15 cellular contexts compared by ENCODE assay signal in genomic region chr12:57727758-57728395, GRCh38. TPM values are rescaled to one million over a fixed set of nuclear protein-coding genes. Genes with fewer than 3 reads are reported as not detected.
A peak's percentile ranks its signal among the peaks of the same experiment; 100 is the strongest.
DNase-seq lines count a peak whose midpoint lies in the region; ATAC-seq, FAIRE-seq and TF ChIP-seq lines count a peak whose summit lies in the region.
"Had no signal": no experiment of that assay in that cellular context is flagged by ENCODE, and none has a peak within 500 bp of the region (broad histone marks: within the 10 kb centered on the region; RNA-seq: fewer than 3 reads in every experiment).

No MANE protein-coding gene starts in this region.

- no peak overlapping the region for H3K4ac ChIP-seq in H1 (replicated peaks; ENCODE audit: insufficient read length, low read depth, low read length)

- peaks cover 3% of the 10 kb centered on the region for H3K9me3 Mint-ChIP-seq in nephron progenitor cell
- H3K9me3 Mint-ChIP-seq: activated naive CD8-positive, alpha-beta T cell treated with anti-CD3 and anti-CD28 coated beads, Interleukin-2, amount 10 ng/mL, durations not matched to agents 7 days and 5 days; CD8-positive, alpha-beta memory T cell had no signal

- no peak overlapping the region for H3K9ac ChIP-seq in HCT116 (ENCODE audit: low read length)
- no peak overlapping the region for H3K9ac ChIP-seq in H1 (replicated peaks in 1 of 4; ENCODE audit: extremely low read depth in 1 of 4, low read depth in 3 of 4, low read length in 3 of 4)

- H3K79me2 ChIP-seq in HCT116 (ENCODE audit: insufficient read depth, low read length) (no peaks in the 10 kb centered on the region), H1 (ENCODE audit: control insufficient read depth in 1 of 2, insufficient read depth in 2 of 2, low read length in 2 of 2) (no peaks in the 10 kb centered on the region)

- no peak overlapping the region for H2BK5ac ChIP-seq in H1 (ENCODE audit: low read depth, low read length)

- H3K27ac Mint-ChIP-seq in nephron progenitor cell = no peak overlapping the region
- H3K27ac Mint-ChIP-seq: activated naive CD8-positive, alpha-beta T cell treated with anti-CD3 and anti-CD28 coated beads, Interleukin-2, amount 10 ng/mL, durations not matched to agents 7 days and 5 days had no signal

- H3K4me1 ChIP-seq in HCT116 (ENCODE audit: control insufficient read depth in 1 of 2, insufficient read depth in 2 of 2, low read length in 2 of 2) (peaks cover 7 to 18% of the 10 kb centered on the region in 2 experiments; a peak in 3 of 4 replicates), H1 (replicated peaks in 1 of 4; ENCODE audit: control insufficient read depth in 3 of 4, insufficient read depth in 4 of 4, low read length in 3 of 4) (peaks cover 0 to 20% (median 13%) of the 10 kb centered on the region in 4 experiments; a peak in 5 of 7 replicates)

- no peak overlapping the region; the same call in 1 of the 2 replicates for H3K27ac ChIP-seq in HCT116 (ENCODE audit: low read depth, low read length)
- no peak overlapping the region for H3K27ac ChIP-seq in H1 (ENCODE audit: low read depth, low read length)
- H3K27ac ChIP-seq: psoas muscle had no signal

- H3K56ac ChIP-seq in H1 (replicated peaks; ENCODE audit: insufficient read length, low read depth, low read length) = no peak overlapping the region

- intact Hi-C loops in HCT116 (cut with micrococcal nuclease) = loop anchor here (2.0 kb wide), 1 partner anchor 15 kb away; no protein-coding TSS in a partner anchor

- no peak overlapping the region for H3K18ac ChIP-seq in H1 (ENCODE audit: extremely low read depth, low read length)

- POLR2A ChIA-PET in HCT116 (lab: Charles Lee) = no interaction called here
- POLR2A ChIA-PET in H1 (lab: Charles Lee; ENCODE audit: partially characterized antibody) = interaction anchor here (0.7 to 7.4 kb wide), 7 partner anchors 9 to 95 kb away, joined by 3 to 59 read pairs (median 4); partner anchors contain the start of genes AGAP2, B4GALNT1, EEF1AKMT3 and METTL1

- no peak overlapping the region for H2BK15ac ChIP-seq in H1 (ENCODE audit: low read length)

- WGBS in H1 (ENCODE audit: extremely low coverage in 1 of 2, insufficient coverage in 1 of 2, insufficient read length in 1 of 2, insufficient replicate concordance in 2 of 2, low coverage in 1 of 2, low lambda C conversion rate in 2 of 2, missing lambda C conversion rate in 1 of 2), 2 experiments = 39% methylated on average over 19 of the region's 21 CpGs; no CpG with 5 or more reads in 1 of the 2 experiments

- TF ChIP-seq POLR2A in HCT116 (IDR thresholded peaks at IDR 0.05; ENCODE audit: borderline replicate concordance, extremely low read depth, insufficient read depth, insufficient read length) (no peak), H1 (IDR thresholded peaks at IDR 0.05; ENCODE audit: control extremely low read depth in 1 of 2, low read depth in 2 of 2, low read length in 2 of 2) (no peak)

- H2AFZ ChIP-seq in HCT116 (ENCODE audit: low read depth, low read length, poor library complexity, severe bottlenecking) = no peak overlapping the region
- H2AFZ ChIP-seq in H1 (ENCODE audit: low read length) = no peak overlapping the region

- peak overlapping the region; percentile 39 for H3K4me3 Mint-ChIP-seq in nephron progenitor cell
- H3K4me3 Mint-ChIP-seq: activated naive CD8-positive, alpha-beta T cell treated with anti-CD3 and anti-CD28 coated beads, Interleukin-2, amount 10 ng/mL, durations not matched to agents 7 days and 5 days had no signal

- BruUV-seq in HCT116 (replicated peaks; lab: Mats Ljungman, UMichigan) = no TSS peak

- no peak for TF ChIP-seq RAD21 in HCT116 (IDR thresholded peaks at IDR 0.05; ENCODE audit: low read depth)
- no peak for TF ChIP-seq RAD21 in H1 (IDR thresholded peaks at IDR 0.05 in 1 of 2, conservative IDR thresholded peaks at IDR 0.05 in 1 of 2; ENCODE audit: low read depth in 2 of 2, low read length in 2 of 2)

- H4K8ac ChIP-seq in H1 (ENCODE audit: extremely low read depth, insufficient read depth, low read length) = no peak overlapping the region

- TF ChIP-seq CTCF in HCT116 (IDR thresholded peaks at IDR 0.05 in 2 of 3, conservative IDR thresholded peaks at IDR 0.05 in 1 of 3; ENCODE audit: borderline replicate concordance in 1 of 3, insufficient read depth in 1 of 3, low read depth in 2 of 3, low read length in 2 of 3) = no peak
- no peak for TF ChIP-seq CTCF in H1 (IDR thresholded peaks at IDR 0.05; ENCODE audit: control extremely low read depth in 1 of 3, insufficient read depth in 1 of 3, low read depth in 1 of 3, low read length in 3 of 3)
- TF ChIP-seq CTCF in nephron progenitor cell (IDR thresholded peaks at IDR 0.05) = no peak

- no peak overlapping the region for H2BK12ac ChIP-seq in H1 (ENCODE audit: low read depth, low read length)

- no peaks in the 10 kb centered on the region for H3K79me1 ChIP-seq in H1 (ENCODE audit: low read depth, low read length)

- peaks cover 100% of the 10 kb centered on the region for H3K27me3 Mint-ChIP-seq in nephron progenitor cell (ENCODE audit: low read depth, poor library complexity)
- H3K27me3 Mint-ChIP-seq: activated naive CD8-positive, alpha-beta T cell treated with anti-CD3 and anti-CD28 coated beads, Interleukin-2, amount 10 ng/mL, durations not matched to agents 7 days and 5 days had no signal

- H3K14ac ChIP-seq in H1 (ENCODE audit: insufficient read length) = no peak overlapping the region

- in situ Hi-C loops in Caki2 (cut with HindIII; ENCODE audit: low pct_unique_long_range_greater_than_20kb, low sequenced_read_pairs) = no loop called here

- H3K36me3 ChIP-seq in HCT116 (ENCODE audit: control insufficient read depth in 1 of 2, insufficient read depth in 2 of 2, low read length in 2 of 2) (peaks cover 4 to 13% of the 10 kb centered on the region in 2 experiments; a peak in 3 of 4 replicates), H1 (ENCODE audit: control insufficient read depth in 2 of 4, insufficient read depth in 4 of 4, low read length in 3 of 4) (no peaks in the 10 kb centered on the region)

- ATAC-seq in HCT116 (no peak), HG02678 (IDR thresholded peaks at IDR 0.05; ENCODE audit: unreplicated experiment) (no peak)

- no peak overlapping the region for H3K23ac ChIP-seq in H1 (ENCODE audit: insufficient read length)

- H3K23me2 ChIP-seq in H1 (ENCODE audit: low read depth, low read length) = peaks cover 12% of the 10 kb centered on the region; the same call in 1 of the 2 replicates

- no peak overlapping the region for H2BK20ac ChIP-seq in H1 (ENCODE audit: low read length)

- H4K20me1 ChIP-seq in HCT116 (ENCODE audit: insufficient read depth) (no peaks in the 10 kb centered on the region), H1 (replicated peaks in 1 of 2; ENCODE audit: control insufficient read depth in 1 of 2, insufficient read depth in 2 of 2, low read length in 2 of 2) (peaks cover 2 to 7% of the 10 kb centered on the region in 2 experiments)

- no peak for TF ChIP-seq EP300 in H1 (IDR thresholded peaks at IDR 0.05; ENCODE audit: borderline replicate concordance in 1 of 2, low read depth in 2 of 2, low read length in 2 of 2)

- DNase-seq in Caki2 (ENCODE audit: low read depth) (peak; percentile 58), HCT116 (ENCODE audit: low read depth, low spot score) (no peak), H1 (ENCODE audit: low read depth in 1 of 2, low spot score in 2 of 2) (no peak), nephron progenitor cell (peak; percentile 71), nucleus accumbens (lab: John Stamatoyannopoulos, UW) (no peak), anterior cingulate cortex (lab: John Stamatoyannopoulos, UW) (no peak), superior temporal gyrus (ENCODE audit: extremely low spot score) (no peak)
- DNase-seq: activated naive CD8-positive, alpha-beta T cell treated with anti-CD3 and anti-CD28 coated beads, Interleukin-2, amount 10 ng/mL, durations not matched to agents 7 days and 5 days; CD8-positive, alpha-beta memory T cell; foreskin fibroblast; NCI-H1436; NCI-H82 had no signal

- H2AK5ac ChIP-seq in H1 (ENCODE audit: low read depth, low read length) = no peak overlapping the region

- H3K4me3 ChIP-seq in HCT116 (replicated peaks in 1 of 2; ENCODE audit: low read depth in 1 of 2, low read length in 2 of 2) (no peak overlapping the region), H1 (ENCODE audit: extremely low read depth in 1 of 4, insufficient read depth in 2 of 4, low read depth in 3 of 4, low read length in 4 of 4) (peak overlapping the region in 1 of 4 experiments; percentile 82; a peak in 2 of 8 replicates)
- H3K4me3 ChIP-seq: lung had no signal

- H3K27me3 ChIP-seq in HCT116 (ENCODE audit: insufficient read depth, low read length) (no peaks in the 10 kb centered on the region), H1 (replicated peaks in 1 of 4; ENCODE audit: control insufficient read depth in 3 of 4, extremely low read depth in 1 of 4, insufficient read depth in 3 of 4, low read length in 3 of 4) (peaks cover 19 to 85% (median 61%) of the 10 kb centered on the region in 4 experiments)

- H4K5ac ChIP-seq in H1 (ENCODE audit: insufficient read length, low read depth, low read length) = no peak overlapping the region

- no peaks in the 10 kb centered on the region for H3K36me3 Mint-ChIP-seq in nephron progenitor cell (ENCODE audit: low read depth)

- RAD21 ChIA-PET in HCT116 (lab: Charles Lee; ENCODE audit: low non-redundant PET in 1 of 2, low total read pairs in 2 of 2, uncharacterized antibody in 2 of 2, unreplicated experiment in 2 of 2) = no interaction called here

- H4K91ac ChIP-seq in H1 (replicated peaks; ENCODE audit: insufficient read length, low read length) = no peak overlapping the region

- FAIRE-seq in H1 (lab: Jason Lieb, UNC) = peak; percentile 69

- H3K9me3 ChIP-seq in HCT116 (ENCODE audit: control insufficient read depth in 1 of 2, insufficient read depth in 1 of 2, low read depth in 1 of 2, low read length in 2 of 2) (no peaks in the 10 kb centered on the region), H1 (ENCODE audit: insufficient read depth in 2 of 2, low read depth in 1 of 2, low read length in 1 of 2) (no peaks in the 10 kb centered on the region)
- H3K9me3 ChIP-seq: psoas muscle had no signal

- H3K9me2 ChIP-seq in HCT116 (ENCODE audit: insufficient read depth) = no peaks in the 10 kb centered on the region

- peaks cover 11% of the 10 kb centered on the region for H3K4me1 Mint-ChIP-seq in nephron progenitor cell

- H2BK120ac ChIP-seq in H1 (replicated peaks; ENCODE audit: low read depth, low read length) = no peak overlapping the region

- CTCF ChIA-PET in HCT116 (lab: Charles Lee) (no interaction called here), H1 (lab: Charles Lee; ENCODE audit: partially characterized antibody) (interaction anchor here (1.3 to 11.7 kb wide), 7 partner anchors 10 to 146 kb away, joined by 5 to 149 read pairs (median 9); partner anchors contain the start of genes AGAP2, OS9 and TSPAN31)

- H3K4me2 ChIP-seq in HCT116 (ENCODE audit: low read length) (no peak overlapping the region), H1 (ENCODE audit: insufficient read depth in 1 of 2, low read depth in 2 of 2, low read length in 2 of 2) (peak overlapping the region; percentile 52 to 95)

RNA-seq across cellular contexts. Expression of gene AGAP2, which starts 10.7 kb away (rescaled TPM):
- total RNA-seq in Caki2 (2014; rRNA removed; shearing (Covaris generic); ENCODE audit: low replicate concordance) = 0.46 and 1.1 TPM in 2 replicates
- total RNA-seq in HCT116 (2021; ENCODE audit: unreplicated experiment) = 15.8 TPM
- 11.9 and 13.3 TPM in 2 replicates for polyA plus RNA-seq in HCT116 (2012)
- total RNA-seq in H1 (2021; fragmentation: NEBNext Ultra II Directional; extraction: Animal tissue kit (Norgen Biotek cat#: 25700)) = 1.5 and 1.7 TPM in 2 replicates
- 1.5 and 1.8 TPM in 2 replicates for polyA plus RNA-seq in H1 (2011; rRNA removed)
- polyA plus RNA-seq in H1 (2011; cell fraction: cytosol; rRNA removed) = 1.4 TPM
- polyA plus RNA-seq in H1 (2011; cell fraction: nucleus; rRNA removed) = 6.8 TPM
- 1.7 to 2.6 TPM (median 2.1 TPM) in 4 replicates for polyA plus RNA-seq in H1 (2012, experiment 1 of 2)
- polyA plus RNA-seq in H1 (2012, experiment 2 of 2) = 0.91 TPM
- polyA plus RNA-seq in H1 (2013, experiment 1 of 2) = 1.0 TPM
- 1.3 TPM for polyA plus RNA-seq in H1 (2013, experiment 2 of 2)
- 0.63 and 0.98 TPM in 2 replicates for polyA minus RNA-seq in H1 (2011; rRNA and poly(A)+ RNA removed)
- polyA minus RNA-seq in H1 (2011; cell fraction: cytosol; rRNA and poly(A)+ RNA removed) = 2.1 TPM
- polyA minus RNA-seq in H1 (2011; cell fraction: nucleus; rRNA and poly(A)+ RNA removed) = 2.8 TPM

RNA-seq across cellular contexts. Expression of gene TSPAN31, which starts 17.0 kb away (rescaled TPM):
- 103 and 136 TPM in 2 replicates for total RNA-seq in Caki2 (2014; rRNA removed; shearing (Covaris generic); ENCODE audit: low replicate concordance)
- 14.9 TPM for total RNA-seq in HCT116 (2021; ENCODE audit: unreplicated experiment)
- polyA plus RNA-seq in HCT116 (2012) = 17.1 and 18.7 TPM in 2 replicates
- 15.2 and 15.8 TPM in 2 replicates for total RNA-seq in H1 (2021; fragmentation: NEBNext Ultra II Directional; extraction: Animal tissue kit (Norgen Biotek cat#: 25700))
- polyA plus RNA-seq in H1 (2011; rRNA removed) = 23.3 and 31.4 TPM in 2 replicates
- polyA plus RNA-seq in H1 (2011; cell fraction: cytosol; rRNA removed) = 22.7 TPM
- polyA plus RNA-seq in H1 (2011; cell fraction: nucleus; rRNA removed) = 12.1 TPM
- 14.1 to 22.6 TPM (median 19.5 TPM) in 4 replicates for polyA plus RNA-seq in H1 (2012, experiment 1 of 2)
- polyA plus RNA-seq in H1 (2012, experiment 2 of 2) = 20.3 TPM
- polyA plus RNA-seq in H1 (2013, experiment 1 of 2) = 15.8 TPM
- polyA plus RNA-seq in H1 (2013, experiment 2 of 2) = 17.6 TPM
- polyA minus RNA-seq in H1 (2011; rRNA and poly(A)+ RNA removed) = 26.3 and 33.9 TPM in 2 replicates
- polyA minus RNA-seq in H1 (2011; cell fraction: cytosol; rRNA and poly(A)+ RNA removed) = 11.2 TPM
- 15.2 TPM for polyA minus RNA-seq in H1 (2011; cell fraction: nucleus; rRNA and poly(A)+ RNA removed)

RNA-seq across cellular contexts. Expression of gene CDK4, which starts 24.2 kb away (rescaled TPM):
- 463 and 654 TPM in 2 replicates for total RNA-seq in Caki2 (2014; rRNA removed; shearing (Covaris generic); ENCODE audit: low replicate concordance)
- 206 TPM for total RNA-seq in HCT116 (2021; ENCODE audit: unreplicated experiment)
- 160 and 199 TPM in 2 replicates for polyA plus RNA-seq in HCT116 (2012)
- 174 and 180 TPM in 2 replicates for total RNA-seq in H1 (2021; fragmentation: NEBNext Ultra II Directional; extraction: Animal tissue kit (Norgen Biotek cat#: 25700))
- polyA plus RNA-seq in H1 (2011; rRNA removed) = 311 and 368 TPM in 2 replicates
- 368 TPM for polyA plus RNA-seq in H1 (2011; cell fraction: cytosol; rRNA removed)
- 288 TPM for polyA plus RNA-seq in H1 (2011; cell fraction: nucleus; rRNA removed)
- 210 to 260 TPM (median 226 TPM) in 4 replicates for polyA plus RNA-seq in H1 (2012, experiment 1 of 2)
- 272 TPM for polyA plus RNA-seq in H1 (2012, experiment 2 of 2)
- polyA plus RNA-seq in H1 (2013, experiment 1 of 2) = 111 TPM
- 105 TPM for polyA plus RNA-seq in H1 (2013, experiment 2 of 2)
- polyA minus RNA-seq in H1 (2011; rRNA and poly(A)+ RNA removed) = 218 and 329 TPM in 2 replicates
- polyA minus RNA-seq in H1 (2011; cell fraction: cytosol; rRNA and poly(A)+ RNA removed) = 110 TPM
- polyA minus RNA-seq in H1 (2011; cell fraction: nucleus; rRNA and poly(A)+ RNA removed) = 99.0 TPM

RNA-seq across cellular contexts. Expression of gene MARCHF9, which starts 27.0 kb away (rescaled TPM):
- 8.0 and 16.6 TPM in 2 replicates for total RNA-seq in Caki2 (2014; rRNA removed; shearing (Covaris generic); ENCODE audit: low replicate concordance)
- 21.8 TPM for total RNA-seq in HCT116 (2021; ENCODE audit: unreplicated experiment)
- polyA plus RNA-seq in HCT116 (2012) = 17.5 and 17.8 TPM in 2 replicates
- total RNA-seq in H1 (2021; fragmentation: NEBNext Ultra II Directional; extraction: Animal tissue kit (Norgen Biotek cat#: 25700)) = 6.1 and 6.4 TPM in 2 replicates
- 6.6 and 7.8 TPM in 2 replicates for polyA plus RNA-seq in H1 (2011; rRNA removed)
- 7.0 TPM for polyA plus RNA-seq in H1 (2011; cell fraction: cytosol; rRNA removed)
- 13.3 TPM for polyA plus RNA-seq in H1 (2011; cell fraction: nucleus; rRNA removed)
- polyA plus RNA-seq in H1 (2012, experiment 1 of 2) = 4.7 to 8.7 TPM (median 8.1 TPM) in 4 replicates
- polyA plus RNA-seq in H1 (2012, experiment 2 of 2) = 8.9 TPM
- 4.9 TPM for polyA plus RNA-seq in H1 (2013, experiment 1 of 2)
- 4.5 TPM for polyA plus RNA-seq in H1 (2013, experiment 2 of 2)
- polyA minus RNA-seq in H1 (2011; rRNA and poly(A)+ RNA removed) = 5.9 and 6.2 TPM in 2 replicates
- polyA minus RNA-seq in H1 (2011; cell fraction: cytosol; rRNA and poly(A)+ RNA removed) = 3.5 TPM
- polyA minus RNA-seq in H1 (2011; cell fraction: nucleus; rRNA and poly(A)+ RNA removed) = 4.1 TPM

RNA-seq across cellular contexts. Expression of gene OS9, which starts 33.9 kb away (rescaled TPM):
- 185 and 187 TPM in 2 replicates for total RNA-seq in Caki2 (2014; rRNA removed; shearing (Covaris generic); ENCODE audit: low replicate concordance)
- total RNA-seq in HCT116 (2021; ENCODE audit: unreplicated experiment) = 98.4 TPM
- 122 and 124 TPM in 2 replicates for polyA plus RNA-seq in HCT116 (2012)
- total RNA-seq in H1 (2021; fragmentation: NEBNext Ultra II Directional; extraction: Animal tissue kit (Norgen Biotek cat#: 25700)) = 71.0 and 74.3 TPM in 2 replicates
- 108 and 146 TPM in 2 replicates for polyA plus RNA-seq in H1 (2011; rRNA removed)
- 136 TPM for polyA plus RNA-seq in H1 (2011; cell fraction: cytosol; rRNA removed)
- 161 TPM for polyA plus RNA-seq in H1 (2011; cell fraction: nucleus; rRNA removed)
- polyA plus RNA-seq in H1 (2012, experiment 1 of 2) = 71.8 to 99.5 TPM (median 93.9 TPM) in 4 replicates
- polyA plus RNA-seq in H1 (2012, experiment 2 of 2) = 64.5 TPM
- polyA plus RNA-seq in H1 (2013, experiment 1 of 2) = 94.5 TPM
- 96.9 TPM for polyA plus RNA-seq in H1 (2013, experiment 2 of 2)
- 122 and 125 TPM in 2 replicates for polyA minus RNA-seq in H1 (2011; rRNA and poly(A)+ RNA removed)
- 40.7 TPM for polyA minus RNA-seq in H1 (2011; cell fraction: cytosol; rRNA and poly(A)+ RNA removed)
- 34.4 TPM for polyA minus RNA-seq in H1 (2011; cell fraction: nucleus; rRNA and poly(A)+ RNA removed)

Comparison
In these comparisons a context has a peak if more than half of its experiments do, and no peak if none do; other contexts are left out.
1. DNase-seq: peak in Caki2 (single experiment) and nephron progenitor cell (single experiment); none in HCT116 (single experiment), H1 (0 of 2), nucleus accumbens (0 of 56), anterior cingulate cortex (0 of 58) and superior temporal gyrus (single experiment).